ENCODE assay signal across 30 cellular contexts in the genomic region with DNA sequence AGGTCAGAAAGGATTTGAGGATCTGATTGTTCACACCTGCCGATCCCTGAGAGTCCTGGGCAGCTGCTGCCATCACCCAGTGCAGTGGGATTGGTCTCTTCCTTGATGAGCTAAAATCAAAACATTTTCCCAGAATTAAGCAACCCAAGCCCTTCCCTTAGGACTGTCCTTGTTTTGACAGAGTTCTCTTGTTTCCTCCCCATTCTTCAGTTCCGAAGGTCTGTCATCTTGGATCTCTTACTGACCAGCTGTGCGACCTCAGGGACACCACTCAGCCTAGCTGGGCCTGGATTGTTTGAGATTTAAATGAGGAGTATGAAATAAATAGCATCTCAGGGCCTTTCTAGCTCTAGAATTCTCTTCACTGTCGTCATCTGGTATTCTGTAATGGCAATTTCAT.
"Had no signal": no experiment of that assay in that cellular context is flagged by ENCODE, and none has a peak within 500 bp of the region (broad histone marks: within the 10 kb centered on the region; RNA-seq: fewer than 3 reads in every experiment).

No MANE protein-coding gene starts in this region.

- H3K36me3 ChIP-seq: ascending aorta, breast epithelium, cardiac muscle cell, colonic mucosa, WERI-Rb-1 had no signal

- H3K4me1 Mint-ChIP-seq: activated B cell treated with CpG ODN at 0.5 μM for 24 hours; activated CD4-positive, alpha-beta T cell treated with anti-CD3 and anti-CD28 coated beads for 36 hours; brain had no signal

- H3K4me1 ChIP-seq: ascending aorta, breast epithelium, colonic mucosa had no signal

- H3K9me3 ChIP-seq: ascending aorta, breast epithelium, colonic mucosa had no signal

- H3K27ac Mint-ChIP-seq: activated B cell treated with CpG ODN at 0.5 μM for 24 hours; activated CD4-positive, alpha-beta memory T cell treated with anti-CD3 and anti-CD28 coated beads, Interleukin-2, amount 10 ng/mL, durations not matched to agents 7 days and 5 days; activated CD4-positive, alpha-beta T cell treated with anti-CD3 and anti-CD28 coated beads for 36 hours; activated CD4-positive, alpha-beta T cell treated with anti-CD3 and anti-CD28 coated beads, Interleukin-2, amount 10 ng/mL, durations not matched to agents 24 days and 14 days; activated naive CD4-positive, alpha-beta T cell treated with anti-CD3 and anti-CD28 coated beads, Interleukin-2, amount 10 ng/mL, durations not matched to agents 7 days and 5 days; activated naive CD8-positive, alpha-beta T cell treated with anti-CD3 and anti-CD28 coated beads, Interleukin-2, amount 10 ng/mL, durations not matched to agents 7 days and 5 days; activated T-cell treated with anti-CD3 and anti-CD28 coated beads, Interleukin-2, amount 50 U/mL, for 24 hours; activated T-cell treated with anti-CD3 and anti-CD28 coated beads, Interleukin-2, amount 50 U/mL, for 72 hours; brain; endodermal cell; T-helper 17 cell; T-helper 2 cell treated with Interferon-gamma antibody and Interleukin-4, amounts not matched to agents 5 μg/mL and 100 μg/mL, for 36 hours had no signal

- H3K9me3 Mint-ChIP-seq: activated B cell treated with CpG ODN at 0.5 μM for 24 hours; activated CD4-positive, alpha-beta memory T cell treated with anti-CD3 and anti-CD28 coated beads, Interleukin-2, amount 10 ng/mL, durations not matched to agents 7 days and 5 days; activated CD4-positive, alpha-beta T cell treated with anti-CD3 and anti-CD28 coated beads, Interleukin-2, amount 10 ng/mL, durations not matched to agents 24 days and 14 days; activated naive CD4-positive, alpha-beta T cell treated with anti-CD3 and anti-CD28 coated beads, Interleukin-2, amount 10 ng/mL, durations not matched to agents 7 days and 5 days; activated naive CD8-positive, alpha-beta T cell treated with anti-CD3 and anti-CD28 coated beads, Interleukin-2, amount 10 ng/mL, durations not matched to agents 7 days and 5 days; activated T-cell treated with anti-CD3 and anti-CD28 coated beads, Interleukin-2, amount 50 U/mL, for 24 hours; brain; T-helper 2 cell treated with Interferon-gamma antibody and Interleukin-4, amounts not matched to agents 5 μg/mL and 100 μg/mL, for 36 hours had no signal

- ATAC-seq: activated CD4-positive, alpha-beta T cell treated with anti-CD3 and anti-CD28 coated beads for 36 hours; activated CD4-positive, CD25-positive, alpha-beta regulatory T cell treated with anti-CD3 and anti-CD28 coated beads, Interleukin-2, amount 50 U/mL, for 24 hours; activated naive CD4-positive, alpha-beta T cell treated with anti-CD3 and anti-CD28 coated beads, Interleukin-2, amount 50 U/mL, for 72 hours; activated T-cell treated with anti-CD3 and anti-CD28 coated beads, Interleukin-2, amount 50 U/mL, for 72 hours; esophagus mucosa; T-helper 17 cell had no signal

- H3K27me3 Mint-ChIP-seq: activated CD4-positive, alpha-beta memory T cell treated with anti-CD3 and anti-CD28 coated beads, Interleukin-2, amount 10 ng/mL, durations not matched to agents 7 days and 5 days; activated CD4-positive, alpha-beta T cell treated with anti-CD3 and anti-CD28 coated beads for 36 hours; activated CD4-positive, alpha-beta T cell treated with anti-CD3 and anti-CD28 coated beads, Interleukin-2, amount 10 ng/mL, durations not matched to agents 24 days and 14 days; activated T-cell treated with anti-CD3 and anti-CD28 coated beads, Interleukin-2, amount 50 U/mL, for 24 hours; T-helper 17 cell had no signal

- H3K27me3 ChIP-seq: ascending aorta, breast epithelium, cardiac muscle cell, colonic mucosa had no signal

- H3K27ac ChIP-seq: ascending aorta, breast epithelium, cardiac muscle cell, colonic mucosa, WERI-Rb-1 had no signal

- DNase-seq: activated B cell treated with CpG ODN at 0.5 μM for 24 hours; activated CD4-positive, alpha-beta memory T cell treated with anti-CD3 and anti-CD28 coated beads, Interleukin-2, amount 10 ng/mL, durations not matched to agents 7 days and 5 days; activated CD4-positive, alpha-beta T cell treated with anti-CD3 and anti-CD28 coated beads for 36 hours; activated CD4-positive, alpha-beta T cell treated with anti-CD3 and anti-CD28 coated beads, Interleukin-2, amount 10 ng/mL, durations not matched to agents 24 days and 14 days; activated CD8-positive, alpha-beta memory T cell treated with anti-CD3 and anti-CD28 coated beads, Interleukin-2, amount 50 U/mL, for 48 hours; activated gamma-delta T cell; activated naive CD4-positive, alpha-beta T cell; activated naive CD4-positive, alpha-beta T cell treated with anti-CD3 and anti-CD28 coated beads, Interleukin-2, amount 10 ng/mL, durations not matched to agents 7 days and 5 days; activated naive CD8-positive, alpha-beta T cell treated with anti-CD3 and anti-CD28 coated beads, Interleukin-2, amount 10 ng/mL, durations not matched to agents 7 days and 5 days; activated T-cell treated with anti-CD3 and anti-CD28 coated beads for 4 hours; activated T-cell treated with anti-CD3 and anti-CD28 coated beads, Interleukin-2, amount 50 U/mL, for 24 hours; activated T-cell treated with anti-CD3 and anti-CD28 coated beads, Interleukin-2, amount 50 U/mL, for 72 hours; central memory CD4-positive, alpha-beta T cell; cerebellar nuclear complex; colonic mucosa; effector memory CD4-positive, alpha-beta T cell; endodermal cell; foreskin fibroblast; glutamatergic neuron; T-helper 17 cell; T1000; WERI-Rb-1 had no signal

- H3K4me3 Mint-ChIP-seq: activated B cell treated with CpG ODN at 0.5 μM for 24 hours; activated CD4-positive, alpha-beta memory T cell treated with anti-CD3 and anti-CD28 coated beads, Interleukin-2, amount 10 ng/mL, durations not matched to agents 7 days and 5 days; activated CD4-positive, alpha-beta T cell treated with anti-CD3 and anti-CD28 coated beads for 36 hours; activated CD4-positive, alpha-beta T cell treated with anti-CD3 and anti-CD28 coated beads, Interleukin-2, amount 10 ng/mL, durations not matched to agents 24 days and 14 days; activated naive CD4-positive, alpha-beta T cell treated with anti-CD3 and anti-CD28 coated beads, Interleukin-2, amount 10 ng/mL, durations not matched to agents 7 days and 5 days; activated naive CD8-positive, alpha-beta T cell treated with anti-CD3 and anti-CD28 coated beads, Interleukin-2, amount 10 ng/mL, durations not matched to agents 7 days and 5 days; activated T-cell treated with anti-CD3 and anti-CD28 coated beads, Interleukin-2, amount 50 U/mL, for 24 hours; activated T-cell treated with anti-CD3 and anti-CD28 coated beads, Interleukin-2, amount 50 U/mL, for 72 hours; brain; endodermal cell; T-helper 17 cell; T-helper 2 cell treated with Interferon-gamma antibody and Interleukin-4, amounts not matched to agents 5 μg/mL and 100 μg/mL, for 36 hours had no signal

- H3K4me3 ChIP-seq: ascending aorta, breast epithelium, cardiac muscle cell, colonic mucosa had no signal

- H3K36me3 Mint-ChIP-seq: activated naive CD4-positive, alpha-beta T cell treated with anti-CD3 and anti-CD28 coated beads, Interleukin-2, amount 50 U/mL, for 72 hours; activated naive CD8-positive, alpha-beta T cell treated with anti-CD3 and anti-CD28 coated beads, Interleukin-2, amount 10 ng/mL, durations not matched to agents 7 days and 5 days; brain had no signal
